1 cellular context compared by ENCODE assay signal in the genomic region with DNA sequence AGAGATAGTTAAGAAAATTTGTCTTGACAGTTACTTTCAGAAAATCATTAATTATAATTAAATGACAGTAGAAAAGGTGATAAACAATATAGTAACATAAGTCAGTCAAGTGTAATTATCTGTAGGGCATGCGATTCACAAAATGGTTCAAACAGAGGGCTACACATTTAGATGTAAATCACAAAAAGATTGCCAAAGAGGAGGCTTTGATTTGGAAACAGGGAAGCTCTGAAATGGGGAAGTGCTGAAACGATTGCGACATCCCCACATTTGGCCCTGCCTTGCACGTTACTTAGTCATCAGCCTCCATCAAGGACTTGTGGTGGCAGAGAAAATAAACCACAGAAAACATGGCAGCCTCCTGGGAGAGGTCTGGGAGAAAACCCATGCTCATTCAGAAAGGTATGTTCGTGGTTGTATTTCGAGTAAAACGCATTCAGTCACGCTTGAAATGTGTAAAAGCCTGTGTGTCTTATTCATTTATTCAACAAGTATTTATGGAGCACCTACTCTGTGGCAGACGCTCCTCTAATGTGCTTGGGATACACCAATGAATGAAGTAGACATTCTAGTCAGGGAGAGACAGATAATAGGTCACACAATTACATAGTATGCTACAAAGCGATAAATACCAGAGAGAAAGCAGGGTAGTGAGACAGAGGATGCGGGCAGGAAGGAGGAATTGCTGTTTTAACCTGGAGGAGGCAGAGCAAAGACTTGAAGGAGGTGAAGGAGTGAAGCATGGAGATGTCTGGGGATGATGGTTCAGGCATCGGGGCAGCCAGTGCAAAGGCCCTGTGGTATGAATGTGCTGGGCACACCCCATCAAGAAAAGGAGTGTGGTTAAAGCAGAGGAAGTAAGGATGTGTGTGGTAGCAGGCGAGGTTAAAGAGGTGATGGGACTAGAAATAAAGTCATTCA.
TF ChIP-seq lines count a peak whose summit lies in the region.

No MANE protein-coding gene starts in this region.

TF ChIP-seq in HCT116, 20 proteins besides CTCF, POLR2A, EP300 and RAD21 (continued from another document):
- TF ChIP-seq ZNF274 (IDR thresholded peaks at IDR 0.05; ENCODE audit: low read depth, low read length) (no peak), POLR2AphosphoS5 (IDR thresholded peaks at IDR 0.05; ENCODE audit: low read depth, low read length) (peak; percentile 27; the same call in 1 of the 2 replicates), EZH2phosphoT487 (IDR thresholded peaks at IDR 0.05; ENCODE audit: borderline replicate concordance) (no peak), SP1 (IDR thresholded peaks at IDR 0.05; ENCODE audit: low read depth) (peak; percentile 59), TCF7L2 (IDR thresholded peaks at IDR 0.05; ENCODE audit: borderline replicate concordance, extremely low read depth, insufficient read depth, insufficient read length) (no peak), SRF (IDR thresholded peaks at IDR 0.05; ENCODE audit: low read depth) (peak; percentile 41; the same call in 1 of the 2 replicates), ELF1 (IDR thresholded peaks at IDR 0.05; ENCODE audit: borderline replicate concordance, low read depth) (peak; percentile 51; the same call in 1 of the 2 replicates), CBX3 (IDR thresholded peaks at IDR 0.05; ENCODE audit: low read depth) (peak; percentile 92), EGR1 (IDR thresholded peaks at IDR 0.05; ENCODE audit: low read depth) (no peak), SIN3A (IDR thresholded peaks at IDR 0.05; ENCODE audit: low read depth) (peak; percentile 54; the same call in 1 of the 2 replicates), ZFX (IDR thresholded peaks at IDR 0.05) (no peak), FOSL1 (IDR thresholded peaks at IDR 0.05; ENCODE audit: low read depth) (peak; percentile 72), JUND (IDR thresholded peaks at IDR 0.05) (peak; percentile 66), YY1 (IDR thresholded peaks at IDR 0.05; ENCODE audit: extremely low read depth, insufficient replicate concordance, low read depth, low read length) (peak; percentile 85), CEBPB (IDR thresholded peaks at IDR 0.05; ENCODE audit: low read depth) (peak; percentile 100)
- TF ChIP-seq, protein P1, sequence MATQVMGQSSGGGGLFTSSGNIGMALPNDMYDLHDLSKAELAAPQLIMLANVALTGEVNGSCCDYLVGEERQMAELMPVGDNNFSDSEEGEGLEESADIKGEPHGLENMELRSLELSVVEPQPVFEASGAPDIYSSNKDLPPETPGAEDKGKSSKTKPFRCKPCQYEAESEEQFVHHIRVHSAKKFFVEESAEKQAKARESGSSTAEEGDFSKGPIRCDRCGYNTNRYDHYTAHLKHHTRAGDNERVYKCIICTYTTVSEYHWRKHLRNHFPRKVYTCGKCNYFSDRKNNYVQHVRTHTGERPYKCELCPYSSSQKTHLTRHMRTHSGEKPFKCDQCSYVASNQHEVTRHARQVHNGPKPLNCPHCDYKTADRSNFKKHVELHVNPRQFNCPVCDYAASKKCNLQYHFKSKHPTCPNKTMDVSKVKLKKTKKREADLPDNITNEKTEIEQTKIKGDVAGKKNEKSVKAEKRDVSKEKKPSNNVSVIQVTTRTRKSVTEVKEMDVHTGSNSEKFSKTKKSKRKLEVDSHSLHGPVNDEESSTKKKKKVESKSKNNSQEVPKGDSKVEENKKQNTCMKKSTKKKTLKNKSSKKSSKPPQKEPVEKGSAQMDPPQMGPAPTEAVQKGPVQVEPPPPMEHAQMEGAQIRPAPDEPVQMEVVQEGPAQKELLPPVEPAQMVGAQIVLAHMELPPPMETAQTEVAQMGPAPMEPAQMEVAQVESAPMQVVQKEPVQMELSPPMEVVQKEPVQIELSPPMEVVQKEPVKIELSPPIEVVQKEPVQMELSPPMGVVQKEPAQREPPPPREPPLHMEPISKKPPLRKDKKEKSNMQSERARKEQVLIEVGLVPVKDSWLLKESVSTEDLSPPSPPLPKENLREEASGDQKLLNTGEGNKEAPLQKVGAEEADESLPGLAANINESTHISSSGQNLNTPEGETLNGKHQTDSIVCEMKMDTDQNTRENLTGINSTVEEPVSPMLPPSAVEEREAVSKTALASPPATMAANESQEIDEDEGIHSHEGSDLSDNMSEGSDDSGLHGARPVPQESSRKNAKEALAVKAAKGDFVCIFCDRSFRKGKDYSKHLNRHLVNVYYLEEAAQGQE (IDR thresholded peaks at IDR 0.05; ENCODE audit: low read depth), result no peak
- TF ChIP-seq, protein P2, sequence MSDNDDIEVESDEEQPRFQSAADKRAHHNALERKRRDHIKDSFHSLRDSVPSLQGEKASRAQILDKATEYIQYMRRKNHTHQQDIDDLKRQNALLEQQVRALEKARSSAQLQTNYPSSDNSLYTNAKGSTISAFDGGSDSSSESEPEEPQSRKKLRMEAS (IDR thresholded peaks at IDR 0.05), result peak; percentile 51; the same call in 1 of the 2 replicates
- TF ChIP-seq, protein P3, sequence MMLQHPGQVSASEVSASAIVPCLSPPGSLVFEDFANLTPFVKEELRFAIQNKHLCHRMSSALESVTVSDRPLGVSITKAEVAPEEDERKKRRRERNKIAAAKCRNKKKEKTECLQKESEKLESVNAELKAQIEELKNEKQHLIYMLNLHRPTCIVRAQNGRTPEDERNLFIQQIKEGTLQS (IDR thresholded peaks at IDR 0.05), result no peak
